In the genomic region with DNA sequence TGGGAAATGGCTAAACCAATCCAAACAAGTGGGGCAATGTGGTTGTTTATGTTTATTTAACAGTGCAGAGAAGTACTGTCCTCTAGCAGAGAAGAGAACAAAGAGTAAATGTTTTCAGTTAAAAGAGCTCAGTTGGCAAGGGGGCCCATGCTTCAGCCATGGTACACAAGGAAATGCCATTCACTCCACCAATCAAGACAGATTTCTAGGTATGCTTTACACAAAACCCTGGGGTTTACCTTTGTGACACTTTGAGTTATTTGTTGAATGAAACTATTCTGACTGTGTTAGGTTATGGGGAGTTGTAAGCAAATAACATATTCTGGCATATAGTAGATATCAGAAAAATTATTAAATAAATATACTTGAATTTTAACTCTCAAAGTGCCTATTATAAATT, we compare ENCODE assay signal across 16 cellular contexts.
DNase-seq lines count a peak whose midpoint lies in the region; ATAC-seq and TF ChIP-seq lines count a peak whose summit lies in the region.
"Had no signal": no experiment of that assay in that cellular context is flagged by ENCODE, and none has a peak within 500 bp of the region (broad histone marks: within the 10 kb centered on the region; RNA-seq: fewer than 3 reads in every experiment).

No MANE protein-coding gene starts in this region.

- TF ChIP-seq POLR2A in IMR-90 (IDR thresholded peaks at IDR 0.05; ENCODE audit: low read depth, low read length) = no peak

- H3K14ac ChIP-seq in IMR-90 (replicated peaks; ENCODE audit: low read depth, low read length) (no peak overlapping the region), mesenchymal stem cell (ENCODE audit: low read length in 2 of 2) (no peak overlapping the region)

- H3K4me2 ChIP-seq in IMR-90 (ENCODE audit: low read depth, low read length) (no peak overlapping the region), mesenchymal stem cell (ENCODE audit: low read length, poor library complexity, severe bottlenecking) (no peak overlapping the region)
- H3K4me2 ChIP-seq: BLaER1 treated with 17β-estradiol and CSF1 and Interleukin-3, amounts not matched to agents 10 nM and 100 nM had no signal

- H2AK5ac ChIP-seq in IMR-90 (ENCODE audit: low read depth, low read length) = no peak overlapping the region
- no peak overlapping the region for H2AK5ac ChIP-seq in mesenchymal stem cell (ENCODE audit: low read length, severe bottlenecking)

- no peaks in the 10 kb centered on the region for H3K9me1 ChIP-seq in IMR-90 (ENCODE audit: insufficient read depth, low read length)

- H3K9me3 ChIP-seq in IMR-90 (ENCODE audit: control insufficient read depth, insufficient read depth, low read length) (no peaks in the 10 kb centered on the region), mesenchymal stem cell (ENCODE audit: control insufficient read depth, low read length) (no peaks in the 10 kb centered on the region)
- H3K9me3 ChIP-seq: BLaER1 treated with 17β-estradiol and CSF1 and Interleukin-3, amounts not matched to agents 10 nM and 100 nM had no signal

- H3K27ac ChIP-seq in 22Rv1 = peak overlapping the region; percentile 37; the same call in 1 of the 2 replicates
- no peak overlapping the region for H3K27ac ChIP-seq in IMR-90 (ENCODE audit: insufficient read depth, low read length)
- H3K27ac ChIP-seq in mesenchymal stem cell (ENCODE audit: low read length, poor library complexity, severe bottlenecking) = no peak overlapping the region
- H3K27ac ChIP-seq: BLaER1 treated with 17β-estradiol and CSF1 and Interleukin-3, amounts not matched to agents 10 nM and 100 nM had no signal

- peak overlapping the region; percentile 73 for H2BK5ac ChIP-seq in IMR-90 (ENCODE audit: low read depth, low read length, poor library complexity, severe bottlenecking)
- H2BK5ac ChIP-seq in mesenchymal stem cell (ENCODE audit: low read depth, low read length, poor library complexity, severe bottlenecking) = no peak overlapping the region

- H3K4me1 ChIP-seq in IMR-90 (ENCODE audit: control insufficient read depth, insufficient read depth, low read length) (peaks cover 2% of the 10 kb centered on the region; the same call in 1 of the 2 replicates), mesenchymal stem cell (ENCODE audit: control insufficient read depth, insufficient read depth, low read depth, low read length) (no peaks in the 10 kb centered on the region)
- H3K4me1 ChIP-seq: BLaER1 treated with 17β-estradiol and CSF1 and Interleukin-3, amounts not matched to agents 10 nM and 100 nM had no signal

- H2BK120ac ChIP-seq in IMR-90 (ENCODE audit: low read depth, low read length) (no peak overlapping the region), mesenchymal stem cell (ENCODE audit: low read depth, low read length) (no peak overlapping the region)

- dilution Hi-C loops in IMR-90 (cut with HindIII; ENCODE audit: low sequenced_read_pairs, unreplicated experiment) = no loop called here

- in situ Hi-C loops in IMR-90 (cut with MboI; ENCODE audit: low sequenced_read_pairs) = no loop called here

- no peak overlapping the region for H2AK9ac ChIP-seq in IMR-90 (replicated peaks; ENCODE audit: low read depth, low read length, poor library complexity)

- CTCF ChIA-PET in IMR-90 (lab: Yijun Ruan, JAX) = interaction anchor here (0.7 to 1.0 kb wide), 2 partner anchors 9 to 105 kb away, joined by 3 read pairs; no protein-coding TSS in a partner anchor

- H2AFZ ChIP-seq in IMR-90 (replicated peaks; ENCODE audit: low read length, poor library complexity) = no peak overlapping the region
- H2AFZ ChIP-seq in mesenchymal stem cell (ENCODE audit: low read depth, low read length) = no peak overlapping the region

- BruUV-seq in IMR-90 (replicated peaks; lab: Mats Ljungman, UMichigan) = no TSS peak

- no peak overlapping the region for H3K9ac ChIP-seq in IMR-90 (ENCODE audit: low read depth, low read length)
- H3K9ac ChIP-seq in mesenchymal stem cell (ENCODE audit: low read length) = no peak overlapping the region
- H3K9ac ChIP-seq: BLaER1 treated with 17β-estradiol and CSF1 and Interleukin-3, amounts not matched to agents 10 nM and 100 nM had no signal

- H2BK12ac ChIP-seq in mesenchymal stem cell (ENCODE audit: low read length in 2 of 2) = no peak overlapping the region

- H2BK15ac ChIP-seq in IMR-90 (ENCODE audit: low read depth, low read length) (no peak overlapping the region), mesenchymal stem cell (ENCODE audit: low read depth, poor library complexity, severe bottlenecking) (no peak overlapping the region)

- H4K91ac ChIP-seq in IMR-90 (ENCODE audit: insufficient read depth, low read depth, low read length) (no peak overlapping the region), mesenchymal stem cell (ENCODE audit: low read length) (no peak overlapping the region)

- H3K4me3 ChIP-seq in IMR-90 (ENCODE audit: insufficient read depth, low read depth, low read length) = no peak overlapping the region
- H3K4me3 ChIP-seq in mesenchymal stem cell (ENCODE audit: insufficient read depth in 1 of 2, low read depth in 1 of 2, low read length in 2 of 2) = no peak overlapping the region
- H3K4me3 ChIP-seq: BLaER1 treated with 17β-estradiol and CSF1 and Interleukin-3, amounts not matched to agents 10 nM and 100 nM had no signal

- intact Hi-C loops in IMR-90 (cut with micrococcal nuclease) (no loop called here), Right ventricle myocardium superior (cut with DNase I) (no loop called here)

- TF ChIP-seq CTCF in 22Rv1 (IDR thresholded peaks at IDR 0.05) (no peak), IMR-90 (conservative IDR thresholded peaks at IDR 0.05; ENCODE audit: low read depth, low read length) (no peak)

- H4K20me1 ChIP-seq in IMR-90 (ENCODE audit: insufficient read depth, low read length) = no peaks in the 10 kb centered on the region
- H4K20me1 ChIP-seq: BLaER1 treated with 17β-estradiol and CSF1 and Interleukin-3, amounts not matched to agents 10 nM and 100 nM had no signal

- POLR2A ChIA-PET in IMR-90 (lab: Charles Lee; ENCODE audit: unreplicated experiment) = no interaction called here

- no peak overlapping the region for H4K5ac ChIP-seq in IMR-90 (ENCODE audit: low read depth, low read length)

- H3K56ac ChIP-seq in IMR-90 (ENCODE audit: extremely low read depth, insufficient read depth, low read length) = no peak overlapping the region

- no peaks in the 10 kb centered on the region for H3K79me1 ChIP-seq in IMR-90 (ENCODE audit: low read depth in 1 of 2, low read length in 2 of 2)
- no peaks in the 10 kb centered on the region for H3K79me1 ChIP-seq in mesenchymal stem cell (replicated peaks; ENCODE audit: low read length, poor library complexity, severe bottlenecking)

- peak overlapping the region; percentile 31; the same call in 1 of the 2 replicates for H2BK20ac ChIP-seq in IMR-90 (ENCODE audit: low read depth, low read length)

- H3K4ac ChIP-seq in IMR-90 (ENCODE audit: low read depth, low read length) (no peak overlapping the region), mesenchymal stem cell (ENCODE audit: low read depth in 1 of 2, low read length in 2 of 2) (no peak overlapping the region)

- H3K23ac ChIP-seq in IMR-90 (ENCODE audit: low read depth, low read length) (no peak overlapping the region), mesenchymal stem cell (ENCODE audit: low read length in 2 of 2) (no peak overlapping the region)

- H3K27me3 ChIP-seq in IMR-90 (ENCODE audit: control insufficient read depth, insufficient read depth, low read length) (no peaks in the 10 kb centered on the region), mesenchymal stem cell (ENCODE audit: control insufficient read depth in 1 of 2, insufficient read depth in 1 of 2, low read length in 2 of 2) (no peaks in the 10 kb centered on the region)
- H3K27me3 ChIP-seq: BLaER1 treated with 17β-estradiol and CSF1 and Interleukin-3, amounts not matched to agents 10 nM and 100 nM had no signal

- ATAC-seq in IMR-90 (ENCODE audit: low read depth) (peak; percentile 32; the same call in 1 of the 2 replicates), Right ventricle myocardium superior (ENCODE audit: poor library complexity) (no peak), GM21526 (IDR thresholded peaks at IDR 0.05; ENCODE audit: low FRiP score, unreplicated experiment) (no peak)

- no peak for DNase-seq in IMR-90
- DNase-seq in NCI-H774 (lab: John Stamatoyannopoulos, UW) = peak; percentile 32
- peak; percentile 3 for DNase-seq in iris pigment epithelial cell (ENCODE audit: low read depth)
- DNase-seq in mesenchymal stem cell = no peak
- no peak for DNase-seq in activated T-cell treated with anti-CD3 and anti-CD28 coated beads, Interleukin-2, amount 50 U/mL, for 48 hours
- no peak for DNase-seq in Right ventricle myocardium superior
- DNase-seq: CD4-positive, CD25-positive, alpha-beta regulatory T cell; CD8-positive, alpha-beta memory T cell; COR-L47; DMS79 treated with DMSO at 0.1 percent for 48 hours; GF-D8; GOT3; H9 had no signal

- no peaks in the 10 kb centered on the region for H3K36me3 ChIP-seq in IMR-90 (ENCODE audit: control insufficient read depth, insufficient read depth, low read length)
- H3K36me3 ChIP-seq in mesenchymal stem cell (ENCODE audit: control insufficient read depth in 1 of 2, insufficient read depth in 2 of 2, low read depth in 1 of 2, low read length in 2 of 2) = no peaks in the 10 kb centered on the region
- H3K36me3 ChIP-seq: BLaER1 treated with 17β-estradiol and CSF1 and Interleukin-3, amounts not matched to agents 10 nM and 100 nM had no signal

- no peak for TF ChIP-seq RAD21 in IMR-90 (IDR thresholded peaks at IDR 0.05; ENCODE audit: low read length)

- H4K8ac ChIP-seq in IMR-90 (ENCODE audit: low read depth in 2 of 2, low read length in 2 of 2) (no peak overlapping the region), mesenchymal stem cell (ENCODE audit: low read length) (no peak overlapping the region)

- H3K18ac ChIP-seq in IMR-90 (ENCODE audit: low read depth, low read length) (peak overlapping the region; percentile 7; the same call in 1 of the 2 replicates), mesenchymal stem cell (ENCODE audit: low read depth in 1 of 2, low read length in 2 of 2) (no peak overlapping the region)

TF ChIP-seq in IMR-90, 13 proteins besides CTCF, POLR2A, EP300 and RAD21 (continues in another document):
- no peak for TF ChIP-seq RCOR1 (IDR thresholded peaks at IDR 0.05; ENCODE audit: insufficient replicate concordance, low read length)
- TF ChIP-seq SMC3 (IDR thresholded peaks at IDR 0.05; ENCODE audit: low read depth, low read length) = no peak
- no peak for TF ChIP-seq CEBPB (IDR thresholded peaks at IDR 0.05; ENCODE audit: low read depth, low read length)
- TF ChIP-seq MAZ (IDR thresholded peaks at IDR 0.05; ENCODE audit: borderline replicate concordance, low read depth, low read length) = no peak
- TF ChIP-seq CHD1 (IDR thresholded peaks at IDR 0.05; ENCODE audit: low read depth, low read length) = no peak
- TF ChIP-seq, protein P1, sequence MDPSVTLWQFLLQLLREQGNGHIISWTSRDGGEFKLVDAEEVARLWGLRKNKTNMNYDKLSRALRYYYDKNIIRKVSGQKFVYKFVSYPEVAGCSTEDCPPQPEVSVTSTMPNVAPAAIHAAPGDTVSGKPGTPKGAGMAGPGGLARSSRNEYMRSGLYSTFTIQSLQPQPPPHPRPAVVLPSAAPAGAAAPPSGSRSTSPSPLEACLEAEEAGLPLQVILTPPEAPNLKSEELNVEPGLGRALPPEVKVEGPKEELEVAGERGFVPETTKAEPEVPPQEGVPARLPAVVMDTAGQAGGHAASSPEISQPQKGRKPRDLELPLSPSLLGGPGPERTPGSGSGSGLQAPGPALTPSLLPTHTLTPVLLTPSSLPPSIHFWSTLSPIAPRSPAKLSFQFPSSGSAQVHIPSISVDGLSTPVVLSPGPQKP (IDR thresholded peaks at IDR 0.05; ENCODE audit: borderline replicate concordance, low read depth, low read length) = no peak

Comparison
In these comparisons a context has a peak if more than half of its experiments do, and no peak if none do; other contexts are left out.
1. DNase-seq: peak in NCI-H774 (single experiment) and iris pigment epithelial cell (single experiment); none in IMR-90 (single experiment), mesenchymal stem cell (single experiment), activated T-cell treated with anti-CD3 and anti-CD28 coated beads, Interleukin-2, amount 50 U/mL, for 48 hours (0 of 2) and Right ventricle myocardium superior (single experiment).